Comparison of ENCODE assay signal across 16 cellular contexts in the genomic region with DNA sequence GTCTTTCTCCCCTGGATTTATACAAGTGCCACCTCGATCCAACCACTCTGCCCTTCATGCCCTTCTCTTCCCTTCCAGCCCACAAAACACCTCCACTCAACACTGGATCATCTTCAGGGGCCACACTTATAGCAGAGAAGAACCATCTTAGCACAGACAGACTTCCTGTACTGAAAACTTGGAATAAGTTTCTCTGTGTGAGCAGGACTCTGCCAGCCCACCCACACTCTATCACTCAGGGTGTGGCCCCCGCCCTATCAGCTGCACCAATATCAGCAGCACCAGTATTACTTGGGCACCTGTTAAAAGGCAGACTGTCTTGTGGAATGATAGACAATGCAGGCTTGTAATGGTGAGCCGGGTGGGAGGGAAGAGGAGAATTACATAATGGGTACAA.
DNase-seq lines count a peak whose midpoint lies in the region; ATAC-seq and TF ChIP-seq lines count a peak whose summit lies in the region.
"Had no signal": no experiment of that assay in that cellular context is flagged by ENCODE, and none has a peak within 500 bp of the region (broad histone marks: within the 10 kb centered on the region; RNA-seq: fewer than 3 reads in every experiment).

No MANE protein-coding gene starts in this region.

- H3K36me3 ChIP-seq in BLaER1 (no peaks in the 10 kb centered on the region), lower lobe of right lung (no peaks in the 10 kb centered on the region), body of pancreas (replicated peaks in 1 of 2; ENCODE audit: insufficient read depth in 1 of 2, low read depth in 2 of 2) (no peaks in the 10 kb centered on the region)
- H3K36me3 ChIP-seq in CD4-positive, alpha-beta memory T cell (ENCODE audit: insufficient read depth, low read length), result no peaks in the 10 kb centered on the region
- H3K36me3 ChIP-seq: heart right ventricle, WERI-Rb-1 had no signal

- H3K9me3 ChIP-seq in BLaER1, result no peaks in the 10 kb centered on the region
- H3K9me3 ChIP-seq in CD4-positive, alpha-beta memory T cell (ENCODE audit: control insufficient read depth in 1 of 2, low read length in 2 of 2), result no peaks in the 10 kb centered on the region
- no peaks in the 10 kb centered on the region for H3K9me3 ChIP-seq in lower lobe of right lung
- no peaks in the 10 kb centered on the region for H3K9me3 ChIP-seq in body of pancreas
- H3K9me3 ChIP-seq: heart right ventricle had no signal

- H3K27ac ChIP-seq in BLaER1, result peak overlapping the region; percentile 71
- H3K27ac ChIP-seq in CD4-positive, alpha-beta memory T cell (ENCODE audit: low read depth, low read length), result peak overlapping the region; percentile 53
- peak overlapping the region; percentile 9 for H3K27ac ChIP-seq in lower lobe of right lung
- H3K27ac ChIP-seq in body of pancreas, result no peak overlapping the region
- H3K27ac ChIP-seq: WERI-Rb-1 had no signal

- POLR2A ChIA-PET in CD4-positive, alpha-beta memory T cell (lab: Charles Lee; ENCODE audit: partially characterized antibody), result interaction anchor here (1.0 to 8.7 kb wide), 16 partner anchors 10 to 111 kb away, joined by 3 to 205 read pairs (median 6); a partner anchor contains a TSS
- POLR2A ChIA-PET in activated CD8-positive, alpha-beta T cell treated with anti-CD3 and anti-CD28 coated beads, Interleukin-2, amount 10 ng/mL, durations not matched to agents 7 days and 5 days (lab: Charles Lee), result interaction anchor here (0.6 to 4.2 kb wide), 8 partner anchors 10 to 90 kb away, joined by 3 to 32 read pairs (median 4); a partner anchor contains a TSS

- H3K4me2 ChIP-seq in BLaER1, result peak overlapping the region; percentile 82

- H3K4me3 Mint-ChIP-seq in CD4-positive, alpha-beta memory T cell, result peak overlapping the region; percentile 78 to 90 (median 81)
- H3K4me3 Mint-ChIP-seq in activated CD8-positive, alpha-beta T cell treated with anti-CD3 and anti-CD28 coated beads, Interleukin-2, amount 10 ng/mL, durations not matched to agents 7 days and 5 days, result peak overlapping the region; percentile 68
- H3K4me3 Mint-ChIP-seq: endodermal cell had no signal

- CTCF ChIA-PET in CD4-positive, alpha-beta memory T cell (lab: Charles Lee; ENCODE audit: partially characterized antibody), result interaction anchor here (1.0 to 5.0 kb wide), 9 partner anchors 10 to 111 kb away, joined by 3 to 51 read pairs (median 7); a partner anchor contains a TSS
- CTCF ChIA-PET in activated CD8-positive, alpha-beta T cell treated with anti-CD3 and anti-CD28 coated beads, Interleukin-2, amount 10 ng/mL, durations not matched to agents 7 days and 5 days (lab: Charles Lee), result interaction anchor here (1.0 to 6.9 kb wide), 12 partner anchors 8 to 130 kb away, joined by 3 to 73 read pairs (median 6); a partner anchor contains a TSS

- peak overlapping the region; percentile 48; the same call in 1 of the 2 replicates for H3K9ac ChIP-seq in BLaER1

- no peak for DNase-seq in CD4-positive, alpha-beta memory T cell
- no peak for DNase-seq in activated CD8-positive, alpha-beta T cell treated with anti-CD3 and anti-CD28 coated beads, Interleukin-2, amount 10 ng/mL, durations not matched to agents 7 days and 5 days
- DNase-seq in lower lobe of right lung (no peak), ureter (ENCODE audit: low spot score) (no peak), body of pancreas (no peak)
- DNase-seq: endodermal cell; heart right ventricle; NCI-H2029; NCI-H446; posterior cingulate gyrus; stimulated activated CD4-positive, alpha-beta T cell treated with anti-CD3 and anti-CD28 coated beads, Interleukin-4, amount 100 ng/mL, for 1 hour; substantia nigra; WERI-Rb-1 had no signal

- no peak for TF ChIP-seq POLR2A in body of pancreas (IDR thresholded peaks at IDR 0.05)

- H3K4me1 ChIP-seq in BLaER1 (peaks cover 93% of the 10 kb centered on the region), lower lobe of right lung (no peaks in the 10 kb centered on the region), body of pancreas (peaks cover under 1% of the 10 kb centered on the region)
- peaks cover 100% of the 10 kb centered on the region for H3K4me1 ChIP-seq in CD4-positive, alpha-beta memory T cell (ENCODE audit: insufficient read depth, low read length)

- H3K36me3 Mint-ChIP-seq in CD4-positive, alpha-beta memory T cell, result peaks cover 30 to 32% of the 10 kb centered on the region in 2 donors
- peaks cover 43% of the 10 kb centered on the region for H3K36me3 Mint-ChIP-seq in activated CD8-positive, alpha-beta T cell treated with anti-CD3 and anti-CD28 coated beads, Interleukin-2, amount 10 ng/mL, durations not matched to agents 7 days and 5 days (ENCODE audit: low read depth)

- H3K27ac Mint-ChIP-seq in CD4-positive, alpha-beta memory T cell, result peak overlapping the region; percentile 87 to 97 (median 89)
- peak overlapping the region; percentile 98 for H3K27ac Mint-ChIP-seq in activated CD8-positive, alpha-beta T cell treated with anti-CD3 and anti-CD28 coated beads, Interleukin-2, amount 10 ng/mL, durations not matched to agents 7 days and 5 days
- H3K27ac Mint-ChIP-seq: endodermal cell had no signal

- intact Hi-C loops in CD4-positive, alpha-beta memory T cell (cut with micrococcal nuclease), result no loop called here
- intact Hi-C loops in lower lobe of right lung (cut with DNase I), result no loop called here
- intact Hi-C loops in body of pancreas (cut with DNase I), result no loop called here

- no peaks in the 10 kb centered on the region for H3K27me3 ChIP-seq in BLaER1
- H3K27me3 ChIP-seq in CD4-positive, alpha-beta memory T cell (ENCODE audit: insufficient read depth, low read length), result no peaks in the 10 kb centered on the region
- no peaks in the 10 kb centered on the region for H3K27me3 ChIP-seq in lower lobe of right lung (ENCODE audit: low read depth)
- no peaks in the 10 kb centered on the region for H3K27me3 ChIP-seq in body of pancreas

- peaks cover 74 to 98% (median 88%) of the 10 kb centered on the region in 4 donors for H3K4me1 Mint-ChIP-seq in CD4-positive, alpha-beta memory T cell
- peaks cover 86% of the 10 kb centered on the region for H3K4me1 Mint-ChIP-seq in activated CD8-positive, alpha-beta T cell treated with anti-CD3 and anti-CD28 coated beads, Interleukin-2, amount 10 ng/mL, durations not matched to agents 7 days and 5 days (ENCODE audit: low read depth)

- WGBS in body of pancreas, 2 donors, result 84 to 85% methylated on average over 3 of the region's 3 CpGs

- no peaks in the 10 kb centered on the region for H4K20me1 ChIP-seq in BLaER1

- no peaks in the 10 kb centered on the region for H3K27me3 Mint-ChIP-seq in CD4-positive, alpha-beta memory T cell
- H3K27me3 Mint-ChIP-seq in activated CD8-positive, alpha-beta T cell treated with anti-CD3 and anti-CD28 coated beads, Interleukin-2, amount 10 ng/mL, durations not matched to agents 7 days and 5 days (ENCODE audit: low read depth), result no peaks in the 10 kb centered on the region

- ATAC-seq in activated CD8-positive, alpha-beta T cell treated with anti-CD3 and anti-CD28 coated beads, Interleukin-2, amount 10 ng/mL, durations not matched to agents 7 days and 5 days, result peak; percentile 1
- ATAC-seq in lower lobe of right lung (no peak), HG03460 (IDR thresholded peaks at IDR 0.05; ENCODE audit: unreplicated experiment) (no peak), HG03432 (IDR thresholded peaks at IDR 0.05; ENCODE audit: unreplicated experiment) (no peak), body of pancreas (no peak)

- TF ChIP-seq CTCF in lower lobe of right lung (IDR thresholded peaks at IDR 0.05) (no peak), body of pancreas (IDR thresholded peaks at IDR 0.05) (no peak)

- H3K4me3 ChIP-seq in BLaER1, result peak overlapping the region; percentile 46
- peak overlapping the region in 1 of 2 donors; percentile 25 for H3K4me3 ChIP-seq in CD4-positive, alpha-beta memory T cell (ENCODE audit: low read length in 2 of 2)
- no peak overlapping the region for H3K4me3 ChIP-seq in lower lobe of right lung
- H3K4me3 ChIP-seq in body of pancreas, result no peak overlapping the region
- H3K4me3 ChIP-seq: heart right ventricle had no signal

- H3K9me3 Mint-ChIP-seq in CD4-positive, alpha-beta memory T cell, result peaks cover 0 to 3% (median 0%) of the 10 kb centered on the region in 8 donors
- H3K9me3 Mint-ChIP-seq in activated CD8-positive, alpha-beta T cell treated with anti-CD3 and anti-CD28 coated beads, Interleukin-2, amount 10 ng/mL, durations not matched to agents 7 days and 5 days (ENCODE audit: insufficient read depth), result no peaks in the 10 kb centered on the region
- H3K9me3 Mint-ChIP-seq: endodermal cell had no signal

Comparison
In these comparisons a context has a peak if more than half of its experiments do, and no peak if none do; other contexts are left out.
1. H3K27ac ChIP-seq: peak in BLaER1 (single experiment), CD4-positive, alpha-beta memory T cell (single experiment) and lower lobe of right lung (single experiment); none in body of pancreas (0 of 4).